8 cellular contexts compared by ENCODE assay signal in the genomic region with DNA sequence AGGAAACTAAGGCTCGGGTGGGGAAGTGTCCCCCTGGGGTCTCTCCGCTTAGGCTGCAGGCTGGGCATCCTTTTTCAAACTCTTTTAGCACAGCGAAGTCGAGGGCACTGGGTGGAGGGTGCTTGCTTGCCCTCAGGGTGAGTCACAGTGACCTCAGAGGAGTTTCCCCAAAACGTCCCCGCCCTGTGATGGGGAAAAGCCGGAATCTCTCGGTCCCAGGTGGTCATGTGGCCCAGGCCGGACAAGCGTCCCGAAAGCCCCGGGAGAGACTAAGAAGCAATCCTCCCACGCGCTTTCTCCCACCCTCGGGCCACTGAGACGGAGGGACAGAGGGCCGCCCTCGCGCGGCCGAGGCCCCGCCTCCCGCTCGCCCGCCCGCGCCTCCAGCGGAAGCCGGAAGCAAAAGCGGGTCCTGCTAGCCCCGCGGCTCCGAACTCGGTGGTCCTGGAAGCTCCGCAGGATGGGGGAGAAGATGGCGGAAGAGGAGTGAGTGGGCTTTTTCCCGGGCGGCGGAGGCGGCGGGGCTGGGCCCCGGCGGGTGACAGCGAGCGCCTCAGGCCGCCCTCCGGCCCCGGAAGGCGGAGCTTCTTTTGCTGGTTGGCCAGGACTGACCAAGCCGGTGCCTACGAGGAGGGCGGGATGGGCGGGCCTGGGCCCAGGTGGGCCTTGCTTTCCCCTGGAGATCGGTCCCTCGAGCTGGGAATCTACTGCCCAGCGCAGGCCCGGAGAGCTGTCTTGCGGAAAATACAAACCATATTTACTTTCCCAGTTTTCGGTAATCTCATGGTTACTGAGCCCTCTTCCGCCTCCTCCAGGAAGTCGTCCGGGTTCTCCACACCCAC. TPM values are rescaled to one million over a fixed set of nuclear protein-coding genes. Genes with fewer than 3 reads are reported as not detected.
DNase-seq lines count a peak whose midpoint lies in the region; ATAC-seq, FAIRE-seq and TF ChIP-seq lines count a peak whose summit lies in the region.

A gene with protein sequence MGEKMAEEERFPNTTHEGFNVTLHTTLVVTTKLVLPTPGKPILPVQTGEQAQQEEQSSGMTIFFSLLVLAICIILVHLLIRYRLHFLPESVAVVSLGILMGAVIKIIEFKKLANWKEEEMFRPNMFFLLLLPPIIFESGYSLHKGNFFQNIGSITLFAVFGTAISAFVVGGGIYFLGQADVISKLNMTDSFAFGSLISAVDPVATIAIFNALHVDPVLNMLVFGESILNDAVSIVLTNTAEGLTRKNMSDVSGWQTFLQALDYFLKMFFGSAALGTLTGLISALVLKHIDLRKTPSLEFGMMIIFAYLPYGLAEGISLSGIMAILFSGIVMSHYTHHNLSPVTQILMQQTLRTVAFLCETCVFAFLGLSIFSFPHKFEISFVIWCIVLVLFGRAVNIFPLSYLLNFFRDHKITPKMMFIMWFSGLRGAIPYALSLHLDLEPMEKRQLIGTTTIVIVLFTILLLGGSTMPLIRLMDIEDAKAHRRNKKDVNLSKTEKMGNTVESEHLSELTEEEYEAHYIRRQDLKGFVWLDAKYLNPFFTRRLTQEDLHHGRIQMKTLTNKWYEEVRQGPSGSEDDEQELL (plus strand): TSS at position 366 of the 842 bp plus-strand sequence. CDS start 95 bp downstream, at position 461.

- H3K4me1 ChIP-seq in prostate gland (replicated peaks) (no peaks in the 10 kb centered on the region), urinary bladder (ENCODE audit: insufficient read depth) (peaks cover 2% of the 10 kb centered on the region)

- 1% methylated on average over 59 of the region's 62 CpGs for WGBS in prostate gland
- under 1% methylated on average over 60 of the region's 62 CpGs for WGBS in urinary bladder

- DNase-seq in GM12892 (ENCODE audit: insufficient read length) (peak; percentile 76), NCI-H146 (lab: John Stamatoyannopoulos, UW) (peak; percentile 94), amniotic stem cell (lab: John Stamatoyannopoulos, UW) (peak; percentile 88), left ventricle myocardium superior (peak; percentile 92), prostate gland (ENCODE audit: low spot score) (peak; percentile 79)

- H3K4me3 ChIP-seq in prostate gland (peak within 1 kb of the TSS; percentile 70 to 71), urinary bladder (ENCODE audit: low read depth, low read length) (peak within 1 kb of the TSS; percentile 87)

- TF ChIP-seq POLR2A in GM12892 (IDR thresholded peaks at IDR 0.05; ENCODE audit: low read depth, low read length) (peak; percentile 75), prostate gland (IDR thresholded peaks at IDR 0.05) (peak; percentile 58)

- H3K27me3 ChIP-seq in prostate gland (replicated peaks; ENCODE audit: insufficient read depth): no peaks in the 10 kb centered on the region

- peak; percentile 7 to 68 (median 36) for TF ChIP-seq CTCF in prostate gland (IDR thresholded peaks at IDR 0.05)

- ATAC-seq in HG02840 (IDR thresholded peaks at IDR 0.05; ENCODE audit: low FRiP score, unreplicated experiment) (peak; percentile 79), left ventricle myocardium superior (peak; percentile 97)

- H3K27ac ChIP-seq in prostate gland: peak within 1 kb of the TSS; percentile 91
- H3K27ac ChIP-seq in urinary bladder (ENCODE audit: low read depth): peak within 1 kb of the TSS; percentile 94

- H3K36me3 ChIP-seq in prostate gland: no peaks in the 10 kb centered on the region
- peaks cover 5% of the 10 kb centered on the region for H3K36me3 ChIP-seq in urinary bladder (ENCODE audit: insufficient read depth)

- intact Hi-C loops in T-helper 1 cell treated with Interleukin-12 subunit alpha and Interleukin-12 subunit beta and Interleukin-4 antibody, amounts not matched to agents 30 ng/mL and 1 ng/mL, for 36 hours (cut with micrococcal nuclease): loop anchor here (1.0 to 10.0 kb wide), 12 partner anchors 10 to 888 kb away; a partner anchor contains a TSS
- intact Hi-C loops in left ventricle myocardium superior (cut with micrococcal nuclease) (loop anchor here (10.0 kb wide), 1 partner anchor 98 kb away; a partner anchor contains a TSS), prostate gland (cut with DNase I) (no loop called here)

- H3K9me3 ChIP-seq in prostate gland: no peaks in the 10 kb centered on the region

- FAIRE-seq in GM12892 (lab: Jason Lieb, UNC): peak; percentile 75

RNA-seq across cellular contexts. Expression of the gene that starts here (rescaled TPM):
- polyA plus RNA-seq in GM12892 (2012; ENCODE audit: missing spikeins): 5.0 TPM
- 30.0 and 30.7 TPM in 2 replicates for total RNA-seq in T-helper 1 cell treated with Interleukin-12 subunit alpha and Interleukin-12 subunit beta and Interleukin-4 antibody, amounts not matched to agents 30 ng/mL and 1 ng/mL, for 36 hours
- total RNA-seq in left ventricle myocardium superior (4.4 TPM), prostate gland (10 to 100 TPM; 13.5 to 26.4 TPM), urinary bladder (7.6 TPM)
- polyA plus RNA-seq in urinary bladder: 9.7 TPM

Comparison
In these comparisons a context has a peak if more than half of its experiments do, and no peak if none do; other contexts are left out.
1. Peak in every context shown above with its lines: DNase-seq, ATAC-seq, H3K4me3 ChIP-seq and H3K27ac ChIP-seq.